15 cellular contexts compared by ENCODE assay signal in the genomic region with DNA sequence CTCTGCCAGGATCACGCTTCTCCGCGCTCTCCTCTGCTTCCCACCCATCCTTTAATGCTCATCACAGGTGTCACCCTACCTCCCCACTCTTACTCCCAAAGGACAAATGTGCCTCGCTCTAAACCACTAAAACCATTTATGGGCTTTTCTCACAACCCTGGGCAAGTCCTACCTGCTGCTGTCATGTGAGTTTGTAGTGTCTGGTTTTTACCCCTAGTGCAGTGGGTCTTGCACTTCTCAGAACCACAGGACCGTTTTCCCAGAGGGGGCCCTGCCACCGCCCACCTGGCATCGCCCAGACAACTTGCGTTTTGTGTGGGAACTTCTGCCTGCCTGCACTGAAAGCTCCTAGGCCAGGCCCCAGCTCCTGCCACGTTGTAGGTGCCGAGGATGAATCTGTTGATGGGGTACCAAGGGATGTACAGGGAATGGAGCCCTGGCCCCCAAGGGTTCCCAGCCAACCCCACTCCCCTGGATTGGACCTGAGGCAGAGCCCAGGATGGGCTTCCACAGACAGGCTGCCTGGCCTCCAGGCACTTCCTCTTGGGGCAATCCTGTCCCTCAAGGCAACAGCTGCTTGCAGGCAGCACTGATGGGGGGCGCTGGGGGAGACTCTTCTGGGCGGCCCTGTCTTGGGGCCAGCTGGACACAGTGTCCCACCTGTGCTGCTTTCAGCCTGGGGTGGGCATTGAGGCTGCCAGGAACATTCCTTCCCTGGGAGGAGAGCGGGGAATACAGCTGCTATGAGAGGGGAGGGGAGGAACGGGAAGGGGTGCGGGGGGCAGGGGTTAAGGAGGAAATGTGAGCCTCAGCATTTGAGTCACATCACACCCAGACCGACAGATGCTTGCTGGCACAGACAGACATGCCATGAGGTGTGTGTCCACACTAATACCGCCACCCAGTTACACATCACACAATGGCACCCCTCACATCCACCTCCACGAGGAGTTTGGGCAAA.
DNase-seq lines count a peak whose midpoint lies in the region; ATAC-seq and TF ChIP-seq lines count a peak whose summit lies in the region.
"Had no signal": no experiment of that assay in that cellular context is flagged by ENCODE, and none has a peak within 500 bp of the region (broad histone marks: within the 10 kb centered on the region; RNA-seq: fewer than 3 reads in every experiment).

No MANE protein-coding gene starts in this region.

- H3K27ac Mint-ChIP-seq in WTC11 (peak overlapping the region; percentile 53; the same call in 1 of the 2 replicates), HFFc6 (no peak overlapping the region)
- H3K27ac Mint-ChIP-seq: activated T-helper 2 cell treated with anti-CD3 and anti-CD28 coated beads, Interferon-gamma antibody, Interleukin-2, Interleukin-4, amounts not matched to agents 10 μg/mL and 5 μg/mL and 100 μg/mL, durations not matched to agents 14 hours and 24 hours and 36 hours had no signal

- CTCF ChIA-PET in WTC11 (lab: Charles Lee) = interaction anchor here (0.7 to 1.1 kb wide), 3 partner anchors 10 to 52 kb away, joined by 3 to 4 read pairs (median 3); no protein-coding TSS in a partner anchor

- POLR2A ChIA-PET in WTC11 (lab: Charles Lee) = interaction anchor here (0.6 kb wide), 1 partner anchor 1083 kb away, joined by 3 read pairs; no protein-coding TSS in a partner anchor

- no peaks in the 10 kb centered on the region for H3K27me3 ChIP-seq in spleen (replicated peaks in 1 of 7)
- H3K27me3 ChIP-seq: uterus had no signal

- WGBS in spleen, 5 donors = 55 to 65% (median 59%) methylated on average over 16 to 18 of the region's 18 CpGs

- H3K9me3 ChIP-seq in spleen = no peaks in the 10 kb centered on the region
- H3K9me3 ChIP-seq: uterus had no signal

- peak; percentile 68 for DNase-seq in Jurkat, Clone E6-1 (ENCODE audit: low read depth, low spot score)
- DNase-seq in WTC11 (ENCODE audit: low spot score) = peak; percentile 8
- peak; percentile 64 for DNase-seq in left kidney (ENCODE audit: low read depth, low spot score)
- DNase-seq in spleen = peak; percentile 72
- DNase-seq in HFFc6 = no peak
- no peak for DNase-seq in T-helper 2 cell
- DNase-seq: CD8-positive, alpha-beta T cell; immature natural killer cell; NCI-H1694 treated with DMSO at 0.1 percent for 48 hours; NCI-H524 treated with DMSO at 0.1 percent for 48 hours had no signal

- H3K36me3 Mint-ChIP-seq in WTC11 = no peaks in the 10 kb centered on the region
- H3K36me3 Mint-ChIP-seq in HFFc6 (ENCODE audit: low read depth) = no peaks in the 10 kb centered on the region
- H3K36me3 Mint-ChIP-seq: CD8-positive, alpha-beta T cell; immature natural killer cell had no signal

- peaks cover 17 to 49% (median 32%) of the 10 kb centered on the region in 6 donors for H3K4me1 ChIP-seq in spleen

- intact Hi-C loops in spleen (cut with DNase I; ENCODE audit: low total_unique reads) = no loop called here

- TF ChIP-seq POLR2A in spleen (IDR thresholded peaks at IDR 0.05) = no peak

- no peak overlapping the region for H3K27ac ChIP-seq in spleen

- no peaks in the 10 kb centered on the region for H3K36me3 ChIP-seq in spleen
- H3K36me3 ChIP-seq: uterus had no signal

- H3K27me3 Mint-ChIP-seq in WTC11 (ENCODE audit: low read depth) = no peaks in the 10 kb centered on the region
- no peaks in the 10 kb centered on the region; the same call in 1 of the 2 replicates for H3K27me3 Mint-ChIP-seq in HFFc6 (ENCODE audit: insufficient read depth)

- peaks cover 23% of the 10 kb centered on the region for H3K4me1 Mint-ChIP-seq in WTC11
- peaks cover 45% of the 10 kb centered on the region for H3K4me1 Mint-ChIP-seq in HFFc6 (ENCODE audit: low read depth)

- TF ChIP-seq CTCF in WTC11 (IDR thresholded peaks at IDR 0.05) (no peak), spleen (IDR thresholded peaks at IDR 0.05 in 8 of 11, conservative IDR thresholded peaks at IDR 0.05 in 3 of 11) (no peak), HFFc6 (IDR thresholded peaks at IDR 0.05) (no peak)

- ATAC-seq in WTC11 (no peak; the same call in 1 of the 2 replicates), GM21367 (IDR thresholded peaks at IDR 0.05; ENCODE audit: unreplicated experiment) (no peak)
- ATAC-seq: CD8-positive, alpha-beta T cell had no signal

- H3K9me3 Mint-ChIP-seq in WTC11 (no peaks in the 10 kb centered on the region), HFFc6 (no peaks in the 10 kb centered on the region)
- H3K9me3 Mint-ChIP-seq: activated T-helper 2 cell treated with anti-CD3 and anti-CD28 coated beads, Interferon-gamma antibody, Interleukin-2, Interleukin-4, amounts not matched to agents 10 μg/mL and 5 μg/mL and 100 μg/mL, durations not matched to agents 14 hours and 24 hours and 36 hours; CD8-positive, alpha-beta T cell; IgD-negative memory B cell; immature natural killer cell; T-helper 2 cell treated with Interferon-gamma antibody and Interleukin-4, amounts not matched to agents 5 μg/mL and 100 μg/mL, for 36 hours had no signal

- no peak overlapping the region for H3K4me3 Mint-ChIP-seq in WTC11
- no peak overlapping the region for H3K4me3 Mint-ChIP-seq in HFFc6
- H3K4me3 Mint-ChIP-seq: CD8-positive, alpha-beta T cell; T-helper 2 cell treated with Interferon-gamma antibody and Interleukin-4, amounts not matched to agents 5 μg/mL and 100 μg/mL, for 36 hours had no signal

- H3K4me3 ChIP-seq in Jurkat, Clone E6-1 (ENCODE audit: low read length) = peak overlapping the region; percentile 11
- no peak overlapping the region for H3K4me3 ChIP-seq in spleen
- H3K4me3 ChIP-seq: uterus had no signal

TF ChIP-seq in WTC11, 78 proteins besides CTCF, POLR2A, EP300 and RAD21 (continues in another document):
- no peak for TF ChIP-seq E2F5 (CRISPR knock-in tag; IDR thresholded peaks at IDR 0.05)
- TF ChIP-seq, protein P1, sequence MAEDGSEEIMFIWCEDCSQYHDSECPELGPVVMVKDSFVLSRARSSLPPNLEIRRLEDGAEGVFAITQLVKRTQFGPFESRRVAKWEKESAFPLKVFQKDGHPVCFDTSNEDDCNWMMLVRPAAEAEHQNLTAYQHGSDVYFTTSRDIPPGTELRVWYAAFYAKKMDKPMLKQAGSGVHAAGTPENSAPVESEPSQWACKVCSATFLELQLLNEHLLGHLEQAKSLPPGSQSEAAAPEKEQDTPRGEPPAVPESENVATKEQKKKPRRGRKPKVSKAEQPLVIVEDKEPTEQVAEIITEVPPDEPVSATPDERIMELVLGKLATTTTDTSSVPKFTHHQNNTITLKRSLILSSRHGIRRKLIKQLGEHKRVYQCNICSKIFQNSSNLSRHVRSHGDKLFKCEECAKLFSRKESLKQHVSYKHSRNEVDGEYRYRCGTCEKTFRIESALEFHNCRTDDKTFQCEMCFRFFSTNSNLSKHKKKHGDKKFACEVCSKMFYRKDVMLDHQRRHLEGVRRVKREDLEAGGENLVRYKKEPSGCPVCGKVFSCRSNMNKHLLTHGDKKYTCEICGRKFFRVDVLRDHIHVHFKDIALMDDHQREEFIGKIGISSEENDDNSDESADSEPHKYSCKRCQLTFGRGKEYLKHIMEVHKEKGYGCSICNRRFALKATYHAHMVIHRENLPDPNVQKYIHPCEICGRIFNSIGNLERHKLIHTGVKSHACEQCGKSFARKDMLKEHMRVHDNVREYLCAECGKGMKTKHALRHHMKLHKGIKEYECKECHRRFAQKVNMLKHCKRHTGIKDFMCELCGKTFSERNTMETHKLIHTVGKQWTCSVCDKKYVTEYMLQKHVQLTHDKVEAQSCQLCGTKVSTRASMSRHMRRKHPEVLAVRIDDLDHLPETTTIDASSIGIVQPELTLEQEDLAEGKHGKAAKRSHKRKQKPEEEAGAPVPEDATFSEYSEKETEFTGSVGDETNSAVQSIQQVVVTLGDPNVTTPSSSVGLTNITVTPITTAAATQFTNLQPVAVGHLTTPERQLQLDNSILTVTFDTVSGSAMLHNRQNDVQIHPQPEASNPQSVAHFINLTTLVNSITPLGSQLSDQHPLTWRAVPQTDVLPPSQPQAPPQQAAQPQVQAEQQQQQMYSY (CRISPR knock-in tag; IDR thresholded peaks at IDR 0.05) = no peak
- TF ChIP-seq, protein P2, sequence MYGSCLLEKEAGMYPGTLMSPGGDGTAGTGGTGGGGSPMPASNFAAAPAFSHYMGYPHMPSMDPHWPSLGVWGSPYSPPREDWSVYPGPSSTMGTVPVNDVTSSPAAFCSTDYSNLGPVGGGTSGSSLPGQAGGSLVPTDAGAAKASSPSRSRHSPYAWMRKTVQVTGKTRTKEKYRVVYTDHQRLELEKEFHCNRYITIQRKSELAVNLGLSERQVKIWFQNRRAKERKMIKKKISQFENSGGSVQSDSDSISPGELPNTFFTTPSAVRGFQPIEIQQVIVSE (CRISPR knock-in tag; IDR thresholded peaks at IDR 0.05; ENCODE audit: borderline replicate concordance) = no peak
- no peak for TF ChIP-seq ELF4 (CRISPR knock-in tag; IDR thresholded peaks at IDR 0.05; ENCODE audit: low read depth)
- TF ChIP-seq NR3C1 (CRISPR knock-in tag; conservative IDR thresholded peaks at IDR 0.05; ENCODE audit: low read depth) = no peak
- TF ChIP-seq FOXJ3 (CRISPR knock-in tag; IDR thresholded peaks at IDR 0.05; ENCODE audit: borderline replicate concordance) = no peak
- TF ChIP-seq, protein P3, sequence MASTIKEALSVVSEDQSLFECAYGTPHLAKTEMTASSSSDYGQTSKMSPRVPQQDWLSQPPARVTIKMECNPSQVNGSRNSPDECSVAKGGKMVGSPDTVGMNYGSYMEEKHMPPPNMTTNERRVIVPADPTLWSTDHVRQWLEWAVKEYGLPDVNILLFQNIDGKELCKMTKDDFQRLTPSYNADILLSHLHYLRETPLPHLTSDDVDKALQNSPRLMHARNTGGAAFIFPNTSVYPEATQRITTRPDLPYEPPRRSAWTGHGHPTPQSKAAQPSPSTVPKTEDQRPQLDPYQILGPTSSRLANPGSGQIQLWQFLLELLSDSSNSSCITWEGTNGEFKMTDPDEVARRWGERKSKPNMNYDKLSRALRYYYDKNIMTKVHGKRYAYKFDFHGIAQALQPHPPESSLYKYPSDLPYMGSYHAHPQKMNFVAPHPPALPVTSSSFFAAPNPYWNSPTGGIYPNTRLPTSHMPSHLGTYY (CRISPR knock-in tag; IDR thresholded peaks at IDR 0.05) = no peak

Comparison
In these comparisons a context has a peak if more than half of its experiments do, and no peak if none do; other contexts are left out.
1. DNase-seq: peak in Jurkat, Clone E6-1 (single experiment), WTC11 (single experiment), left kidney (single experiment) and spleen (single experiment); none in HFFc6 (single experiment) and T-helper 2 cell (0 of 5).